ENCODE assay signal across 1 cellular context in genomic region chr3:141377377-141377776, GRCh38.
TF ChIP-seq lines count a peak whose summit lies in the region.

No MANE protein-coding gene starts in this region.

TF ChIP-seq in GM12878, 131 proteins besides CTCF, POLR2A, EP300 and RAD21 (continued from another document):
- TF ChIP-seq NKRF (conservative IDR thresholded peaks at IDR 0.05) (no peak), POLR2AphosphoS2 (IDR thresholded peaks at IDR 0.05; ENCODE audit: low read depth, low read length) (no peak), YY1 (IDR thresholded peaks at IDR 0.05; ENCODE audit: low read depth, low read length) (no peak), CUX1 (IDR thresholded peaks at IDR 0.05; ENCODE audit: insufficient replicate concordance, low read depth, low read length) (no peak), SRF (IDR thresholded peaks at IDR 0.05; ENCODE audit: low read depth in 2 of 2, low read length in 2 of 2) (no peak), PBX3 (IDR thresholded peaks at IDR 0.05; ENCODE audit: insufficient replicate concordance, low read depth, low read length) (no peak), ELK1 (IDR thresholded peaks at IDR 0.05; ENCODE audit: low read depth, low read length) (no peak), MXI1 (IDR thresholded peaks at IDR 0.05; ENCODE audit: low read depth, low read length) (no peak), RUNX3 (IDR thresholded peaks at IDR 0.05; ENCODE audit: low read length) (no peak), KLF5 (IDR thresholded peaks at IDR 0.05; ENCODE audit: partially characterized antibody) (no peak), ZNF217 (IDR thresholded peaks at IDR 0.05) (no peak)
